Comparison of ENCODE assay signal across 9 cellular contexts in the genomic region with DNA sequence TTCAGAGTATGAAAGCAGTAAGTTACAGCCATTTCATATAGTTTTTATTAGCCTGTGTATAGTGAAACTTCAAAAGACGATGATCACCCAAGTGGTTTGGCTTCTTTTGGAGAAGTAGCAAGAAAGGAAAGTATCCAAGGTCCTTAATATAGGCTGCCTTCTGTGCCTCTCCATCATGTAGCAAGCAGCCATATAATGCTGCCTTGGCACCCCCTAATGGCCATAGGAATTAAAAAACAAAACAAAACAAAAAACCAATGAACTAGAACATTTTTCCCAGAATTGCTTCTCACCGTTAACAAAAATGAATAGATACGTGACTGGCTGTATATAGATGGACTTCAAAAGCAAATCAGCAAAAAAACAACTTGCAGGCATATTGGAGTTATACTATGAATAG. TPM values are rescaled to one million over a fixed set of nuclear protein-coding genes. Genes with fewer than 3 reads are reported as not detected.
DNase-seq lines count a peak whose midpoint lies in the region; ATAC-seq, FAIRE-seq and TF ChIP-seq lines count a peak whose summit lies in the region.
"Had no signal": no experiment of that assay in that cellular context is flagged by ENCODE, and none has a peak within 500 bp of the region (broad histone marks: within the 10 kb centered on the region; RNA-seq: fewer than 3 reads in every experiment).

No MANE protein-coding gene starts in this region.

- no peaks in the 10 kb centered on the region for H3K27me3 ChIP-seq in right lobe of liver

- ATAC-seq in SK-N-SH treated with all-trans-retinoic acid at 6 μM for 48 hours (peak; percentile 42; the same call in 2 of the 3 replicates), right lobe of liver (peak in 1 of 4 donors; percentile 13), HG02588 (IDR thresholded peaks at IDR 0.05; ENCODE audit: unreplicated experiment) (no peak)

- TF ChIP-seq CTCF in D721Med (IDR thresholded peaks at IDR 0.05; ENCODE audit: insufficient read depth, missing control alignments) = peak; percentile 46
- peak; percentile 9 to 25 (median 21) for TF ChIP-seq CTCF in right lobe of liver (IDR thresholded peaks at IDR 0.05)

- H3K36me3 ChIP-seq in right lobe of liver = peaks cover 0 to 24% (median 3%) of the 10 kb centered on the region in 4 donors

- 22% methylated on average over 3 of the region's 3 CpGs for WGBS in right lobe of liver (ENCODE audit: insufficient coverage, low coverage, low lambda C conversion rate, missing lambda C conversion rate)

- peak; percentile 32 for FAIRE-seq in D721Med (lab: Jason Lieb, UNC)

- no peak overlapping the region for H3K27ac ChIP-seq in right lobe of liver
- H3K27ac ChIP-seq: epithelial cell of prostate had no signal

- no peak for TF ChIP-seq POLR2A in right lobe of liver (IDR thresholded peaks at IDR 0.05)

- H3K9me3 ChIP-seq in right lobe of liver = no peaks in the 10 kb centered on the region

- DNase-seq in D721Med (ENCODE audit: insufficient read length, low spot score) (no peak), HT-29 (ENCODE audit: low spot score) (peak; percentile 5), right lobe of liver (no peak), Ammon's horn (ENCODE audit: low spot score) (no peak), NCI-H446 (lab: John Stamatoyannopoulos, UW) (no peak), NCI-H2029 treated with DMSO at 0.1 percent for 48 hours (lab: John Stamatoyannopoulos, UW) (no peak)

- no peaks in the 10 kb centered on the region for H3K4me1 ChIP-seq in right lobe of liver

- H3K4me3 ChIP-seq in right lobe of liver = no peak overlapping the region

- intact Hi-C loops in right lobe of liver (cut with DNase I) = no loop called here

TF ChIP-seq in SK-N-SH treated with all-trans-retinoic acid at 6 μM for 48 hours, 23 proteins besides CTCF, POLR2A, EP300 and RAD21:
- TF ChIP-seq CSDC2 (CRISPR knock-in tag; IDR thresholded peaks at IDR 0.05) (no peak), ZC3H10 (CRISPR knock-in tag; IDR thresholded peaks at IDR 0.05) (no peak), ZNF70 (CRISPR knock-in tag; IDR thresholded peaks at IDR 0.05) (no peak), SNAI2 (CRISPR knock-in tag; IDR thresholded peaks at IDR 0.05) (no peak), RARB (CRISPR knock-in tag; IDR thresholded peaks at IDR 0.05) (no peak), TOX (CRISPR knock-in tag; IDR thresholded peaks at IDR 0.05; ENCODE audit: borderline replicate concordance) (no peak), ZNF565 (CRISPR knock-in tag; conservative IDR thresholded peaks at IDR 0.05; ENCODE audit: low read depth) (no peak), ZFP3 (CRISPR knock-in tag; IDR thresholded peaks at IDR 0.05) (no peak), ARNTL (CRISPR knock-in tag; IDR thresholded peaks at IDR 0.05; ENCODE audit: borderline replicate concordance, low read depth) (no peak), OSR1 (CRISPR knock-in tag; IDR thresholded peaks at IDR 0.05) (no peak), PPARA (CRISPR knock-in tag; IDR thresholded peaks at IDR 0.05; ENCODE audit: borderline replicate concordance) (no peak)
- TF ChIP-seq, protein P1, sequence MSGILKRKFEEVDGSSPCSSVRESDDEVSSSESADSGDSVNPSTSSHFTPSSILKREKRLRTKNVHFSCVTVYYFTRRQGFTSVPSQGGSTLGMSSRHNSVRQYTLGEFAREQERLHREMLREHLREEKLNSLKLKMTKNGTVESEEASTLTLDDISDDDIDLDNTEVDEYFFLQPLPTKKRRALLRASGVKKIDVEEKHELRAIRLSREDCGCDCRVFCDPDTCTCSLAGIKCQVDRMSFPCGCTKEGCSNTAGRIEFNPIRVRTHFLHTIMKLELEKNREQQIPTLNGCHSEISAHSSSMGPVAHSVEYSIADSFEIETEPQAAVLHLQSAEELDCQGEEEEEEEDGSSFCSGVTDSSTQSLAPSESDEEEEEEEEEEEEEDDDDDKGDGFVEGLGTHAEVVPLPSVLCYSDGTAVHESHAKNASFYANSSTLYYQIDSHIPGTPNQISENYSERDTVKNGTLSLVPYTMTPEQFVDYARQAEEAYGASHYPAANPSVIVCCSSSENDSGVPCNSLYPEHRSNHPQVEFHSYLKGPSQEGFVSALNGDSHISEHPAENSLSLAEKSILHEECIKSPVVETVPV (CRISPR knock-in tag; IDR thresholded peaks at IDR 0.05) = no peak
- TF ChIP-seq, protein P2, sequence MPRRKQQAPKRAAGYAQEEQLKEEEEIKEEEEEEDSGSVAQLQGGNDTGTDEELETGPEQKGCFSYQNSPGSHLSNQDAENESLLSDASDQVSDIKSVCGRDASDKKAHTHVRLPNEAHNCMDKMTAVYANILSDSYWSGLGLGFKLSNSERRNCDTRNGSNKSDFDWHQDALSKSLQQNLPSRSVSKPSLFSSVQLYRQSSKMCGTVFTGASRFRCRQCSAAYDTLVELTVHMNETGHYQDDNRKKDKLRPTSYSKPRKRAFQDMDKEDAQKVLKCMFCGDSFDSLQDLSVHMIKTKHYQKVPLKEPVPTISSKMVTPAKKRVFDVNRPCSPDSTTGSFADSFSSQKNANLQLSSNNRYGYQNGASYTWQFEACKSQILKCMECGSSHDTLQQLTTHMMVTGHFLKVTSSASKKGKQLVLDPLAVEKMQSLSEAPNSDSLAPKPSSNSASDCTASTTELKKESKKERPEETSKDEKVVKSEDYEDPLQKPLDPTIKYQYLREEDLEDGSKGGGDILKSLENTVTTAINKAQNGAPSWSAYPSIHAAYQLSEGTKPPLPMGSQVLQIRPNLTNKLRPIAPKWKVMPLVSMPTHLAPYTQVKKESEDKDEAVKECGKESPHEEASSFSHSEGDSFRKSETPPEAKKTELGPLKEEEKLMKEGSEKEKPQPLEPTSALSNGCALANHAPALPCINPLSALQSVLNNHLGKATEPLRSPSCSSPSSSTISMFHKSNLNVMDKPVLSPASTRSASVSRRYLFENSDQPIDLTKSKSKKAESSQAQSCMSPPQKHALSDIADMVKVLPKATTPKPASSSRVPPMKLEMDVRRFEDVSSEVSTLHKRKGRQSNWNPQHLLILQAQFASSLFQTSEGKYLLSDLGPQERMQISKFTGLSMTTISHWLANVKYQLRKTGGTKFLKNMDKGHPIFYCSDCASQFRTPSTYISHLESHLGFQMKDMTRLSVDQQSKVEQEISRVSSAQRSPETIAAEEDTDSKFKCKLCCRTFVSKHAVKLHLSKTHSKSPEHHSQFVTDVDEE (CRISPR knock-in tag; IDR thresholded peaks at IDR 0.05) = no peak
- TF ChIP-seq, protein P3, sequence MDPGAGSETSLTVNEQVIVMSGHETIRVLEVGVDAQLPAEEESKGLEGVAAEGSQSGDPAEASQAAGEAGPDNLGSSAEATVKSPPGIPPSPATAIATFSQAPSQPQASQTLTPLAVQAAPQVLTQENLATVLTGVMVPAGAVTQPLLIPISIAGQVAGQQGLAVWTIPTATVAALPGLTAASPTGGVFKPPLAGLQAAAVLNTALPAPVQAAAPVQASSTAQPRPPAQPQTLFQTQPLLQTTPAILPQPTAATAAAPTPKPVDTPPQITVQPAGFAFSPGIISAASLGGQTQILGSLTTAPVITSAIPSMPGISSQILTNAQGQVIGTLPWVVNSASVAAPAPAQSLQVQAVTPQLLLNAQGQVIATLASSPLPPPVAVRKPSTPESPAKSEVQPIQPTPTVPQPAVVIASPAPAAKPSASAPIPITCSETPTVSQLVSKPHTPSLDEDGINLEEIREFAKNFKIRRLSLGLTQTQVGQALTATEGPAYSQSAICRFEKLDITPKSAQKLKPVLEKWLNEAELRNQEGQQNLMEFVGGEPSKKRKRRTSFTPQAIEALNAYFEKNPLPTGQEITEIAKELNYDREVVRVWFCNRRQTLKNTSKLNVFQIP (CRISPR knock-in tag; IDR thresholded peaks at IDR 0.05; ENCODE audit: borderline replicate concordance, low read depth) = no peak
- TF ChIP-seq, protein P4, sequence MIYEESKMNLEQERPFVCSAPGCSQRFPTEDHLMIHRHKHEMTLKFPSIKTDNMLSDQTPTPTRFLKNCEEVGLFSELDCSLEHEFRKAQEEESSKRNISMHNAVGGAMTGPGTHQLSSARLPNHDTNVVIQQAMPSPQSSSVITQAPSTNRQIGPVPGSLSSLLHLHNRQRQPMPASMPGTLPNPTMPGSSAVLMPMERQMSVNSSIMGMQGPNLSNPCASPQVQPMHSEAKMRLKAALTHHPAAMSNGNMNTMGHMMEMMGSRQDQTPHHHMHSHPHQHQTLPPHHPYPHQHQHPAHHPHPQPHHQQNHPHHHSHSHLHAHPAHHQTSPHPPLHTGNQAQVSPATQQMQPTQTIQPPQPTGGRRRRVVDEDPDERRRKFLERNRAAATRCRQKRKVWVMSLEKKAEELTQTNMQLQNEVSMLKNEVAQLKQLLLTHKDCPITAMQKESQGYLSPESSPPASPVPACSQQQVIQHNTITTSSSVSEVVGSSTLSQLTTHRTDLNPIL (CRISPR knock-in tag; IDR thresholded peaks at IDR 0.05; ENCODE audit: low read depth) = no peak
- TF ChIP-seq, protein P5, sequence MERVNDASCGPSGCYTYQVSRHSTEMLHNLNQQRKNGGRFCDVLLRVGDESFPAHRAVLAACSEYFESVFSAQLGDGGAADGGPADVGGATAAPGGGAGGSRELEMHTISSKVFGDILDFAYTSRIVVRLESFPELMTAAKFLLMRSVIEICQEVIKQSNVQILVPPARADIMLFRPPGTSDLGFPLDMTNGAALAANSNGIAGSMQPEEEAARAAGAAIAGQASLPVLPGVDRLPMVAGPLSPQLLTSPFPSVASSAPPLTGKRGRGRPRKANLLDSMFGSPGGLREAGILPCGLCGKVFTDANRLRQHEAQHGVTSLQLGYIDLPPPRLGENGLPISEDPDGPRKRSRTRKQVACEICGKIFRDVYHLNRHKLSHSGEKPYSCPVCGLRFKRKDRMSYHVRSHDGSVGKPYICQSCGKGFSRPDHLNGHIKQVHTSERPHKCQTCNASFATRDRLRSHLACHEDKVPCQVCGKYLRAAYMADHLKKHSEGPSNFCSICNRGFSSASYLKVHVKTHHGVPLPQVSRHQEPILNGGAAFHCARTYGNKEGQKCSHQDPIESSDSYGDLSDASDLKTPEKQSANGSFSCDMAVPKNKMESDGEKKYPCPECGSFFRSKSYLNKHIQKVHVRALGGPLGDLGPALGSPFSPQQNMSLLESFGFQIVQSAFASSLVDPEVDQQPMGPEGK (CRISPR knock-in tag; IDR thresholded peaks at IDR 0.05; ENCODE audit: borderline replicate concordance) = no peak

RNA-seq across cellular contexts. Expression of a gene that starts 18.9 kb away (rescaled TPM):
- total RNA-seq in HT-29 (2014; rRNA removed; shearing (Covaris generic)) = 16.1 and 21.8 TPM in 2 replicates
- 100 to 1,000 TPM in 5 of 6 experiments, 10 to 100 TPM in 1; 86.3 to 235 (median 183) TPM for total RNA-seq in right lobe of liver
